ENCODE assay signal across 11 cellular contexts in genomic region chr18:58338961-58339722, GRCh38.
DNase-seq lines count a peak whose midpoint lies in the region; ATAC-seq lines count a peak whose summit lies in the region.
"Had no signal": no experiment of that assay in that cellular context is flagged by ENCODE, and none has a peak within 500 bp of the region (broad histone marks: within the 10 kb centered on the region; RNA-seq: fewer than 3 reads in every experiment).

No MANE protein-coding gene starts in this region.

- peak; percentile 34 for ATAC-seq in sciatic nerve
- ATAC-seq: activated CD4-positive, CD25-positive, alpha-beta regulatory T cell treated with anti-CD3 and anti-CD28 coated beads, Interleukin-2, amount 50 U/mL, for 24 hours had no signal

- intact Hi-C loops in sciatic nerve (cut with DNase I): no loop called here

- WGBS in iPS DF 6.9 (ENCODE audit: insufficient coverage, insufficient read length): no CpG with 5 or more reads among the region's 10 CpGs

- H3K4me3 ChIP-seq in iPS DF 6.9 (ENCODE audit: low read length): peak overlapping the region; percentile 26; the same call in 1 of the 2 replicates
- H3K4me3 ChIP-seq: thoracic aorta had no signal

- no peaks in the 10 kb centered on the region for H3K36me3 ChIP-seq in iPS DF 6.9 (ENCODE audit: control insufficient read depth, insufficient read depth, low read length)
- H3K36me3 ChIP-seq: thoracic aorta had no signal

- H3K9me3 ChIP-seq in iPS DF 6.9 (ENCODE audit: control insufficient read depth, insufficient read depth, low read length): no peaks in the 10 kb centered on the region
- H3K9me3 ChIP-seq: thoracic aorta had no signal

- no peaks in the 10 kb centered on the region for H3K27me3 ChIP-seq in iPS DF 6.9 (ENCODE audit: control insufficient read depth, insufficient read depth, low read length)

- H3K4me1 ChIP-seq in iPS DF 6.9 (ENCODE audit: control insufficient read depth, insufficient read depth, low read length): peaks cover 11% of the 10 kb centered on the region

- DNase-seq in NCI-H128 (lab: John Stamatoyannopoulos, UW; ENCODE audit: unreplicated experiment) (peak; percentile 61), astrocyte of the hippocampus (ENCODE audit: low read depth, low spot score) (peak; percentile 84), iPS DF 6.9 (ENCODE audit: low read depth, low spot score) (no peak), sciatic nerve (ENCODE audit: low spot score) (no peak), SW480 (ENCODE audit: low spot score) (no peak), superior temporal gyrus (ENCODE audit: extremely low spot score) (no peak)
- DNase-seq in activated CD4-positive, CD25-positive, alpha-beta regulatory T cell treated with anti-CD3 and anti-CD28 coated beads, Interleukin-2, amount 50 U/mL, for 72 hours: no peak
- DNase-seq: activated effector memory CD4-positive, alpha-beta T cell treated with anti-CD3 and anti-CD28 coated beads, Interleukin-2, amount 50 U/mL, for 16 hours; NCI-H2029 treated with DMSO at 0.1 percent for 48 hours had no signal

- H3K27ac ChIP-seq in iPS DF 6.9 (ENCODE audit: low read length): no peak overlapping the region
- H3K27ac ChIP-seq: thoracic aorta had no signal

Comparison
In these comparisons a context has a peak if more than half of its experiments do, and no peak if none do; other contexts are left out.
1. DNase-seq: peak in NCI-H128 (single experiment) and astrocyte of the hippocampus (single experiment); none in iPS DF 6.9 (single experiment), sciatic nerve (single experiment), activated CD4-positive, CD25-positive, alpha-beta regulatory T cell treated with anti-CD3 and anti-CD28 coated beads, Interleukin-2, amount 50 U/mL, for 72 hours (single experiment), SW480 (single experiment) and superior temporal gyrus (single experiment).